Comparison of ENCODE assay signal across 14 cellular contexts in genomic region chr5:122788996-122789395, GRCh38.
"Had no signal": no experiment of that assay in that cellular context is flagged by ENCODE, and none has a peak within 500 bp of the region (broad histone marks: within the 10 kb centered on the region; RNA-seq: fewer than 3 reads in every experiment).

No MANE protein-coding gene starts in this region.

- DNase-seq: activated effector memory CD4-positive, alpha-beta T cell treated with Interleukin-2 at 50 U/mL for 16 hours; activated T-cell treated with anti-CD3 and anti-CD28 coated beads, Interleukin-2, amount 50 U/mL, for 1 hour; brain microvascular endothelial cell; endodermal cell; erythroblast; lower lobe of right lung; midbrain; right cardiac atrium; stimulated activated naive CD8-positive, alpha-beta T cell treated with anti-CD3 and anti-CD28 coated beads, Interleukin-15, Interleukin-2, amounts not matched to agents 100 U/mL and 50 U/mL, for 24 hours; T-helper 2 cell; upper lobe of left lung had no signal

- H3K4me3 Mint-ChIP-seq: activated naive CD4-positive, alpha-beta T cell treated with anti-CD3 and anti-CD28 coated beads, Interleukin-2, amount 50 U/mL, for 24 hours; endodermal cell had no signal

- H3K4me1 ChIP-seq: lower lobe of right lung, suprapubic skin had no signal

- H3K27ac ChIP-seq: brain microvascular endothelial cell, hepatocyte, lower lobe of right lung, suprapubic skin, upper lobe of left lung had no signal

- H3K4me2 ChIP-seq: hepatocyte had no signal

- H3K4me1 Mint-ChIP-seq: endodermal cell had no signal

- H3K4me3 ChIP-seq: hepatocyte, lower lobe of right lung, suprapubic skin, upper lobe of left lung had no signal

- H3K36me3 ChIP-seq: brain microvascular endothelial cell, lower lobe of right lung, upper lobe of left lung had no signal

- H3K27me3 Mint-ChIP-seq: activated naive CD4-positive, alpha-beta T cell treated with anti-CD3 and anti-CD28 coated beads, Interleukin-2, amount 50 U/mL, for 24 hours had no signal

- H3K27ac Mint-ChIP-seq: endodermal cell had no signal

- H3K27me3 ChIP-seq: brain microvascular endothelial cell, hepatocyte, suprapubic skin, upper lobe of left lung had no signal

- H2AFZ ChIP-seq: hepatocyte had no signal

- ATAC-seq: lower lobe of right lung; right cardiac atrium; stimulated activated naive CD8-positive, alpha-beta T cell treated with anti-CD3 and anti-CD28 coated beads, Interleukin-15, Interleukin-2, amounts not matched to agents 100 U/mL and 50 U/mL, for 24 hours had no signal
